8 cellular contexts compared by ENCODE assay signal in genomic region chr14:69129264-69129880, GRCh38. TPM values are rescaled to one million over a fixed set of nuclear protein-coding genes. Genes with fewer than 3 reads are reported as not detected.
DNase-seq lines count a peak whose midpoint lies in the region; ATAC-seq and TF ChIP-seq lines count a peak whose summit lies in the region.

No MANE protein-coding gene starts in this region.

- TF ChIP-seq POLR2A in esophagus muscularis mucosa (IDR thresholded peaks at IDR 0.05; ENCODE audit: low read depth) = no peak

- H3K36me3 ChIP-seq in KMS-11 (ENCODE audit: insufficient read depth) (no peaks in the 10 kb centered on the region), PC-3 (ENCODE audit: low read depth, low read length) (no peaks in the 10 kb centered on the region), esophagus muscularis mucosa (no peaks in the 10 kb centered on the region)

- H3K4me2 ChIP-seq in KMS-11 (peak overlapping the region; percentile 70), PC-3 (ENCODE audit: low read length) (peak overlapping the region; percentile 27; the same call in 1 of the 2 replicates)

- WGBS in esophagus muscularis mucosa = 14% methylated on average over 7 of the region's 7 CpGs

- H3K27me3 ChIP-seq in KMS-11 (ENCODE audit: insufficient read depth, low read depth) (no peaks in the 10 kb centered on the region), PC-3 (ENCODE audit: low read length) (no peaks in the 10 kb centered on the region), esophagus muscularis mucosa (no peaks in the 10 kb centered on the region)

- H3K9ac ChIP-seq in KMS-11 (no peak overlapping the region), PC-3 (ENCODE audit: low read length) (no peak overlapping the region)

- no peaks in the 10 kb centered on the region for H3F3A ChIP-seq in PC-3 (ENCODE audit: low read length, unreplicated experiment)

- no peaks in the 10 kb centered on the region for H3K9me3 Mint-ChIP-seq in naive thymus-derived CD8-positive, alpha-beta T cell

- H3K4me3 Mint-ChIP-seq in naive thymus-derived CD8-positive, alpha-beta T cell = peak overlapping the region in 7 of 10 donors; percentile 3 to 52 (median 23)

- H3K27me3 Mint-ChIP-seq in naive thymus-derived CD8-positive, alpha-beta T cell = no peaks in the 10 kb centered on the region

- no peak for TF ChIP-seq EP300 in esophagus muscularis mucosa (IDR thresholded peaks at IDR 0.05)

- H3K4me3 ChIP-seq in KMS-11 (IDR thresholded peaks at IDR 0.05; ENCODE audit: insufficient read depth, low read depth, low read length) (no peak overlapping the region), PC-3 (ENCODE audit: low read length) (no peak overlapping the region), esophagus muscularis mucosa (no peak overlapping the region)

- TF ChIP-seq CTCF in GM12801 (IDR thresholded peaks at IDR 0.05; ENCODE audit: extremely low read depth, insufficient read length) = peak; percentile 92
- peak; percentile 87 for TF ChIP-seq CTCF in KMS-11 (conservative IDR thresholded peaks at IDR 0.05; ENCODE audit: low read depth, low read length)
- peak; percentile 98 for TF ChIP-seq CTCF in PC-3 (conservative IDR thresholded peaks at IDR 0.05; ENCODE audit: low read depth, low read length)
- peak in 2 of 3 experiments; percentile 92 for TF ChIP-seq CTCF in esophagus muscularis mucosa (IDR thresholded peaks at IDR 0.05)

- CTCF ChIA-PET in PC-3 (lab: Charles Lee) = interaction anchor here (0.5 to 2.6 kb wide), 16 partner anchors 13 to 373 kb away, joined by 3 to 20 read pairs (median 4); partner anchors contain the start of gene EXD2

- no peaks in the 10 kb centered on the region for H3K9me2 ChIP-seq in PC-3 (replicated peaks; ENCODE audit: low read length)

- H2AFZ ChIP-seq in KMS-11 (ENCODE audit: low read depth) (no peak overlapping the region), PC-3 (ENCODE audit: low read length) (no peak overlapping the region)

- peaks cover 36 to 84% (median 83%) of the 10 kb centered on the region in 4 donors for H3K4me1 Mint-ChIP-seq in naive thymus-derived CD8-positive, alpha-beta T cell

- POLR2A ChIA-PET in PC-3 (lab: Charles Lee; ENCODE audit: unreplicated experiment) = no interaction called here
- POLR2A ChIA-PET in naive thymus-derived CD8-positive, alpha-beta T cell (lab: Charles Lee) = interaction anchor here (0.7 to 1.0 kb wide), 2 partner anchors 22 to 48 kb away, joined by 3 read pairs; no protein-coding TSS in a partner anchor

- peaks cover 0 to 7% (median 0%) of the 10 kb centered on the region in 3 donors for H3K36me3 Mint-ChIP-seq in naive thymus-derived CD8-positive, alpha-beta T cell

- peak; percentile 84 for DNase-seq in PC-3
- DNase-seq in activated T-cell treated with anti-CD3 and anti-CD28 coated beads, Interleukin-2, amount 50 U/mL, for 1 hour = peak; percentile 65
- no peak for DNase-seq in esophagus muscularis mucosa (ENCODE audit: extremely low spot score)
- DNase-seq in naive thymus-derived CD8-positive, alpha-beta T cell = peak; percentile 46 to 85 (median 69)
- DNase-seq in stimulated activated naive CD8-positive, alpha-beta T cell treated with anti-CD3 and anti-CD28 coated beads, Interleukin-15, Interleukin-2, amounts not matched to agents 100 U/mL and 50 U/mL, for 24 hours = peak; percentile 72
- DNase-seq in mesenteric fat pad (ENCODE audit: low spot score) = no peak

- ATAC-seq in PC-3 = peak; percentile 77
- ATAC-seq in naive thymus-derived CD8-positive, alpha-beta T cell = peak; percentile 93 to 94
- ATAC-seq in stimulated activated naive CD8-positive, alpha-beta T cell treated with anti-CD3 and anti-CD28 coated beads, Interleukin-15, Interleukin-2, amounts not matched to agents 100 U/mL and 50 U/mL, for 24 hours = peak; percentile 63

- H3K9me3 ChIP-seq in PC-3 (ENCODE audit: low read length) = no peaks in the 10 kb centered on the region
- no peaks in the 10 kb centered on the region for H3K9me3 ChIP-seq in esophagus muscularis mucosa

- intact Hi-C loops in PC-3 (cut with micrococcal nuclease) = loop anchor here (1.0 kb wide), 5 partner anchors 62 to 331 kb away; partner anchors contain the start of gene EXD2
- intact Hi-C loops in esophagus muscularis mucosa (cut with DNase I) = loop anchor here (10.0 kb wide), 1 partner anchor 335 kb away; no protein-coding TSS in a partner anchor

- H4K20me1 ChIP-seq in KMS-11 (ENCODE audit: insufficient read depth) (no peaks in the 10 kb centered on the region), PC-3 (ENCODE audit: low read length) (peaks cover 12% of the 10 kb centered on the region)

- peak overlapping the region; percentile 61 for H3K27ac ChIP-seq in KMS-11
- 0 out of 2 replicates have a peak overlapping the region, but pooled peaks have one; percentile 6 for H3K27ac ChIP-seq in PC-3 (ENCODE audit: low read length)
- peak overlapping the region; percentile 70 to 73 (median 72) for H3K27ac ChIP-seq in esophagus muscularis mucosa (replicated peaks in 1 of 4)

- peaks cover 21% of the 10 kb centered on the region for H3K4me1 ChIP-seq in KMS-11 (ENCODE audit: low read depth, poor library complexity, severe bottlenecking)
- H3K4me1 ChIP-seq in PC-3 (ENCODE audit: insufficient read depth, low read length) = peaks cover 34% of the 10 kb centered on the region
- peaks cover 39 to 80% (median 63%) of the 10 kb centered on the region in 4 donors for H3K4me1 ChIP-seq in esophagus muscularis mucosa

- peak overlapping the region in 9 of 10 donors; percentile 47 to 89 (median 79) for H3K27ac Mint-ChIP-seq in naive thymus-derived CD8-positive, alpha-beta T cell

- no TSS peak for BruUV-seq in PC-3 (replicated peaks; lab: Mats Ljungman, UMichigan)

- peaks cover 33% of the 10 kb centered on the region; the same call in 1 of the 2 replicates for H3K79me2 ChIP-seq in KMS-11 (ENCODE audit: insufficient read depth, low read depth)
- H3K79me2 ChIP-seq in PC-3 (ENCODE audit: low read length) = peaks cover 92% of the 10 kb centered on the region

RNA-seq across cellular contexts. Expression of gene DCAF5, which starts 23.5 kb away (rescaled TPM):
- 17.5 and 21.0 TPM in 2 replicates for total RNA-seq in PC-3 (2014; rRNA removed)
- total RNA-seq in esophagus muscularis mucosa = 10 to 100 TPM; 37.4 to 67.1 (median 46.4) TPM
- total RNA-seq in naive thymus-derived CD8-positive, alpha-beta T cell = 10 to 100 TPM; 74.2 to 78.8 TPM
- polyA plus RNA-seq in naive thymus-derived CD8-positive, alpha-beta T cell = 10 to 100 TPM; 73.1 to 87.2 (median 79.1) TPM
- total RNA-seq in mesenteric fat pad = 63.3 TPM

Comparison
In these comparisons a context has a peak if more than half of its experiments do, and no peak if none do; other contexts are left out.
1. H3K27ac ChIP-seq: peak in every context shown above with its lines; median percentile 72 in esophagus muscularis mucosa; 61 in KMS-11; 6 in PC-3.
2. DNase-seq: peak in PC-3 (single experiment), activated T-cell treated with anti-CD3 and anti-CD28 coated beads, Interleukin-2, amount 50 U/mL, for 1 hour (single experiment), naive thymus-derived CD8-positive, alpha-beta T cell (10 of 10) and stimulated activated naive CD8-positive, alpha-beta T cell treated with anti-CD3 and anti-CD28 coated beads, Interleukin-15, Interleukin-2, amounts not matched to agents 100 U/mL and 50 U/mL, for 24 hours (single experiment); none in esophagus muscularis mucosa (single experiment) and mesenteric fat pad (single experiment).
3. Peak in every context shown above with its lines, with median percentiles within 50 percentile points of each other: CTCF ChIP-seq and ATAC-seq.